In genomic region chr4:109803924-109804571, GRCh38 we compare ENCODE assay signal across 8 cellular contexts. TPM values are rescaled to one million over a fixed set of nuclear protein-coding genes. Genes with fewer than 3 reads are reported as not detected.
A peak's percentile ranks its signal among the peaks of the same experiment; 100 is the strongest.
DNase-seq lines count a peak whose midpoint lies in the region; ATAC-seq and TF ChIP-seq lines count a peak whose summit lies in the region.

No MANE protein-coding gene starts in this region.

- peak; percentile 74 for ATAC-seq in GM19463 (IDR thresholded peaks at IDR 0.05; ENCODE audit: unreplicated experiment)

- peak; percentile 28 for DNase-seq in NCI-H1105 treated with DMSO at 0.1 percent for 48 hours (lab: John Stamatoyannopoulos, UW)
- DNase-seq in NCI-H1105 (lab: John Stamatoyannopoulos, UW): no peak
- peak; percentile 53 for DNase-seq in SW480 (ENCODE audit: low spot score)
- DNase-seq in left ventricle myocardium inferior: no peak
- peak; percentile 50 for DNase-seq in superior temporal gyrus (ENCODE audit: extremely low spot score)
- DNase-seq in activated CD8-positive, alpha-beta memory T cell treated with anti-CD3 and anti-CD28 coated beads for 24 hours: no peak

- TF ChIP-seq EP300 in Ishikawa (IDR thresholded peaks at IDR 0.05; ENCODE audit: borderline replicate concordance): no peak

- intact Hi-C loops in left ventricle myocardium inferior (cut with micrococcal nuclease): no loop called here

- H3K27ac ChIP-seq in left ventricle myocardium inferior (replicated peaks): no peak overlapping the region

- peak; percentile 56 for TF ChIP-seq CTCF in left ventricle myocardium inferior (IDR thresholded peaks at IDR 0.05; ENCODE audit: borderline replicate concordance)

- peaks cover 5% of the 10 kb centered on the region for H3K4me1 ChIP-seq in left ventricle myocardium inferior

- TF ChIP-seq RAD21 in Ishikawa (IDR thresholded peaks at IDR 0.05; ENCODE audit: low read depth): peak; percentile 70

- no peaks in the 10 kb centered on the region for H3K9me3 ChIP-seq in left ventricle myocardium inferior (replicated peaks)

- no peak overlapping the region for H3K4me3 ChIP-seq in left ventricle myocardium inferior

- no peaks in the 10 kb centered on the region for H3K36me3 ChIP-seq in left ventricle myocardium inferior

- no peaks in the 10 kb centered on the region for H3K27me3 ChIP-seq in left ventricle myocardium inferior (ENCODE audit: low read depth)

TF ChIP-seq in Ishikawa, 13 proteins besides CTCF, POLR2A, EP300 and RAD21:
- TF ChIP-seq USF1 (IDR thresholded peaks at IDR 0.05) (no peak), NFIC (IDR thresholded peaks at IDR 0.05) (no peak), ZBTB7A (IDR thresholded peaks at IDR 0.05; ENCODE audit: low read depth) (no peak), MAX (IDR thresholded peaks at IDR 0.05) (no peak)

RNA-seq across cellular contexts. Expression of gene CFI, which starts 2.2 kb away (rescaled TPM):
- total RNA-seq in left ventricle myocardium inferior: 6.8 TPM

RNA-seq across cellular contexts. Expression of gene GAR1, which starts 11.5 kb away (rescaled TPM):
- total RNA-seq in left ventricle myocardium inferior: 8.6 TPM

RNA-seq across cellular contexts. Expression of gene RRH, which starts 23.7 kb away (rescaled TPM):
- total RNA-seq in left ventricle myocardium inferior: 0.19 TPM

RNA-seq across cellular contexts. Expression of gene LRIT3, which starts 43.9 kb away (rescaled TPM):
- not detected for total RNA-seq in left ventricle myocardium inferior

Comparison
In these comparisons a context has a peak if more than half of its experiments do, and no peak if none do; other contexts are left out.
1. DNase-seq: peak in NCI-H1105 treated with DMSO at 0.1 percent for 48 hours (single experiment), SW480 (single experiment) and superior temporal gyrus (single experiment); none in NCI-H1105 (single experiment), left ventricle myocardium inferior (single experiment) and activated CD8-positive, alpha-beta memory T cell treated with anti-CD3 and anti-CD28 coated beads for 24 hours (single experiment).